12 cellular contexts compared by ENCODE assay signal in genomic region chr1:210246447-210246846, GRCh38. TPM values are rescaled to one million over a fixed set of nuclear protein-coding genes. Genes with fewer than 3 reads are reported as not detected.
DNase-seq lines count a peak whose midpoint lies in the region; ATAC-seq and TF ChIP-seq lines count a peak whose summit lies in the region.
"Had no signal": no experiment of that assay in that cellular context is flagged by ENCODE, and none has a peak within 500 bp of the region (broad histone marks: within the 10 kb centered on the region; RNA-seq: fewer than 3 reads in every experiment).

No MANE protein-coding gene starts in this region.

- H3K4me3 Mint-ChIP-seq in Caco-2 (ENCODE audit: unreplicated experiment) (no peak overlapping the region), endothelial cell (ENCODE audit: unreplicated experiment) (no peak overlapping the region)

- TF ChIP-seq POLR2A in thyroid gland (IDR thresholded peaks at IDR 0.05) = no peak

- no peak overlapping the region for H3K27ac Mint-ChIP-seq in Caco-2 (ENCODE audit: unreplicated experiment)
- no peak overlapping the region for H3K27ac Mint-ChIP-seq in endothelial cell (ENCODE audit: unreplicated experiment)

- peaks cover 10% of the 10 kb centered on the region for H3K4me1 Mint-ChIP-seq in Caco-2 (ENCODE audit: low read depth, unreplicated experiment)
- H3K4me1 Mint-ChIP-seq in endothelial cell (ENCODE audit: unreplicated experiment) = peaks cover 10% of the 10 kb centered on the region

- CTCF ChIA-PET in Caco-2 (lab: Charles Lee) = interaction anchor here (1.0 kb wide), 1 partner anchor 95 kb away, joined by 5 read pairs; no protein-coding TSS in a partner anchor

- H3K4me3 ChIP-seq in SK-N-MC (peak overlapping the region; percentile 21), Caco-2 (ENCODE audit: low read depth, low read length) (no peak overlapping the region), thyroid gland (replicated peaks in 1 of 3) (no peak overlapping the region)
- H3K4me3 ChIP-seq: cardiac muscle cell, mucosa of descending colon, Peyer's patch, suprapubic skin had no signal

- no peak for TF ChIP-seq CTCF in Caco-2 (IDR thresholded peaks at IDR 0.05; ENCODE audit: insufficient read depth in 1 of 2, low read depth in 1 of 2, low read length in 1 of 2, severe bottlenecking in 1 of 2, unreplicated experiment in 1 of 2)
- TF ChIP-seq CTCF in thyroid gland (IDR thresholded peaks at IDR 0.05) = no peak
- TF ChIP-seq CTCF in endothelial cell (IDR thresholded peaks at IDR 0.05; ENCODE audit: unreplicated experiment) = no peak

- H3K9me3 Mint-ChIP-seq in Caco-2 (ENCODE audit: unreplicated experiment) (no peaks in the 10 kb centered on the region), endothelial cell (ENCODE audit: unreplicated experiment) (no peaks in the 10 kb centered on the region)

- peaks cover 6% of the 10 kb centered on the region; the same call in 1 of the 2 replicates for H3K4me1 ChIP-seq in Caco-2
- H3K4me1 ChIP-seq in thyroid gland = peaks cover 6 to 10% of the 10 kb centered on the region in 2 donors

- POLR2A ChIA-PET in Caco-2 (lab: Charles Lee) = no interaction called here

- H3K27ac ChIP-seq in SK-N-MC (no peak overlapping the region), thyroid gland (no peak overlapping the region)
- H3K27ac ChIP-seq: cardiac muscle cell, Peyer's patch, suprapubic skin had no signal

- H3K36me3 ChIP-seq in SK-N-MC (ENCODE audit: insufficient read depth, low read length) = no peaks in the 10 kb centered on the region
- no peaks in the 10 kb centered on the region for H3K36me3 ChIP-seq in Caco-2 (ENCODE audit: control insufficient read depth, insufficient read depth, low read length)
- no peaks in the 10 kb centered on the region for H3K36me3 ChIP-seq in thyroid gland
- H3K36me3 ChIP-seq: cardiac muscle cell, Peyer's patch, suprapubic skin had no signal

- BruUV-seq in Caco-2 (replicated peaks; lab: Mats Ljungman, UMichigan) = no TSS peak

- H3K27me3 ChIP-seq in Caco-2 (replicated peaks; ENCODE audit: control insufficient read depth, insufficient read depth, low read length) (no peaks in the 10 kb centered on the region), thyroid gland (no peaks in the 10 kb centered on the region)
- H3K27me3 ChIP-seq: Peyer's patch, suprapubic skin had no signal

- H3K36me3 Mint-ChIP-seq in Caco-2 (ENCODE audit: insufficient read depth, unreplicated experiment) (no peaks in the 10 kb centered on the region), endothelial cell (ENCODE audit: low read depth, unreplicated experiment) (peaks cover 3% of the 10 kb centered on the region)

- H3K9ac ChIP-seq in SK-N-MC (ENCODE audit: insufficient read length) = no peak overlapping the region

- intact Hi-C loops in Caco-2 (cut with micrococcal nuclease; ENCODE audit: unreplicated experiment) = no loop called here
- intact Hi-C loops in thyroid gland (cut with DNase I) = loop anchor here (10.0 kb wide), 1 partner anchor 58 kb away; no protein-coding TSS in a partner anchor

- WGBS in thyroid gland, 2 donors = 71 to 79% methylated on average over 6 of the region's 6 CpGs

- no peaks in the 10 kb centered on the region for H3K27me3 Mint-ChIP-seq in Caco-2 (ENCODE audit: insufficient read depth, unreplicated experiment)
- peaks cover 6% of the 10 kb centered on the region for H3K27me3 Mint-ChIP-seq in endothelial cell (ENCODE audit: unreplicated experiment)

- H3K9me3 ChIP-seq in SK-N-MC (ENCODE audit: low read depth, low read length) = no peaks in the 10 kb centered on the region
- no peaks in the 10 kb centered on the region for H3K9me3 ChIP-seq in Caco-2
- H3K9me3 ChIP-seq in thyroid gland = no peaks in the 10 kb centered on the region
- H3K9me3 ChIP-seq: mucosa of descending colon, Peyer's patch, suprapubic skin had no signal

- DNase-seq in A172 (ENCODE audit: low spot score) = peak; percentile 77
- DNase-seq in SK-N-MC (ENCODE audit: low read depth, low spot score) = peak; percentile 64
- DNase-seq in Caco-2 = no peak
- DNase-seq in thyroid gland = no peak
- no peak for DNase-seq in NCI-H510A (lab: John Stamatoyannopoulos, UW)
- DNase-seq in endothelial cell (ENCODE audit: low spot score) = no peak
- DNase-seq: mucosa of descending colon, Peyer's patch had no signal

- ATAC-seq in GM18520 (IDR thresholded peaks at IDR 0.05; ENCODE audit: unreplicated experiment) (peak; percentile 35), HG02852 (IDR thresholded peaks at IDR 0.05; ENCODE audit: unreplicated experiment) (peak; percentile 53)
- ATAC-seq: mucosa of descending colon had no signal

RNA-seq across cellular contexts. Expression of gene SERTAD4, which starts 13.9 kb away (rescaled TPM):
- 8.0 and 12.8 TPM in 2 replicates for total RNA-seq in A172 (2014; rRNA removed; shearing (Covaris generic))
- total RNA-seq in Caco-2 (2022) (2.8 and 3.6 TPM in 2 replicates), thyroid gland (1 to 10 TPM; 1.5 to 4.0 (median 3.6) TPM), endothelial cell (ENCODE audit: unreplicated experiment) (0.72 TPM)

Comparison
In these comparisons a context has a peak if more than half of its experiments do, and no peak if none do; other contexts are left out.
1. DNase-seq: peak in A172 (single experiment) and SK-N-MC (single experiment); none in Caco-2 (0 of 2), thyroid gland (0 of 2), NCI-H510A (single experiment) and endothelial cell (single experiment).